ENCODE assay signal across 28 cellular contexts in the genomic region with DNA sequence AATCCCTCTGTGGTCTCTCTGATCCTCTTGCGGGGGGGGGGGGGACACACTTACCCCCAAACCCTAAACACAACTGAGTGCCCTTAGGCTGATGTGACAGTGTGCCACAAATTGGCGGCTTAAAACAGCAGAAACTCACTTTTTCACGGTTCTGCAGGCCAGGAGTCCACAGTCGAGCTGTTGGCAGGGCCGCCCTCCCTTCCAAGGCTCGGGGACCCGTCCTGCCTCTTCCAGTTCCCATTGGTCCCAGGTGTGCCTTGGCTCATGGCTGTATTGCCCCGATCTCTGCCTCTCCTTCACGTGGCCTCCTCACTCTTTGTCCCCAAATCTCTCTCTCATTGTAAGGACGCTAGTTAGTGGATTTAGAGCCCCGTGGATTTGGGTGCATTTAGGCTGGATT.
DNase-seq lines count a peak whose midpoint lies in the region; ATAC-seq and TF ChIP-seq lines count a peak whose summit lies in the region.
"Had no signal": no experiment of that assay in that cellular context is flagged by ENCODE, and none has a peak within 500 bp of the region (broad histone marks: within the 10 kb centered on the region; RNA-seq: fewer than 3 reads in every experiment).

No MANE protein-coding gene starts in this region.

- H3K9me3 Mint-ChIP-seq in memory B cell = no peaks in the 10 kb centered on the region
- H3K9me3 Mint-ChIP-seq: activated CD4-positive, alpha-beta memory T cell treated with anti-CD3 and anti-CD28 coated beads, Interleukin-2, amount 10 ng/mL, durations not matched to agents 7 days and 5 days; dendritic cell treated with granulocyte-macrophage colony-stimulating factor and Interleukin-4, amounts not matched to agents 40 ng/mL and 50 ng/mL, for 4 days; stimulated activated naive B cell treated with anti-CD40 and anti-IgM and Interleukin-4, amounts not matched to agents 10 μg/mL and 1 μg/mL and 100 μg/mL, for 72 hours had no signal

- no peak for ATAC-seq in Right ventricle myocardium superior (ENCODE audit: poor library complexity)
- no peak for ATAC-seq in memory B cell (ENCODE audit: low read depth)
- ATAC-seq: stimulated activated naive B cell treated with anti-CD40 and anti-IgM and Interleukin-4, amounts not matched to agents 10 μg/mL and 1 μg/mL and 100 μg/mL, for 72 hours had no signal

- H3K4me1 Mint-ChIP-seq in memory B cell = peaks cover 23% of the 10 kb centered on the region

- H3K4me1 ChIP-seq in right atrium auricular region (peaks cover 0 to 83% of the 10 kb centered on the region in 2 donors), SJCRH30 (peaks cover 59% of the 10 kb centered on the region)

- peaks cover 8% of the 10 kb centered on the region for H3K27me3 Mint-ChIP-seq in memory B cell
- H3K27me3 Mint-ChIP-seq: stimulated activated naive B cell treated with anti-CD40 and anti-IgM and Interleukin-4, amounts not matched to agents 10 μg/mL and 1 μg/mL and 100 μg/mL, for 72 hours had no signal

- H3K36me3 Mint-ChIP-seq in memory B cell = no peaks in the 10 kb centered on the region
- H3K36me3 Mint-ChIP-seq: stimulated activated naive B cell treated with anti-CD40 and anti-IgM and Interleukin-4, amounts not matched to agents 10 μg/mL and 1 μg/mL and 100 μg/mL, for 72 hours had no signal

- H3K27me3 ChIP-seq in right atrium auricular region (no peaks in the 10 kb centered on the region), SJCRH30 (no peaks in the 10 kb centered on the region)

- H3K9me3 ChIP-seq in right atrium auricular region (no peaks in the 10 kb centered on the region), SJCRH30 (replicated peaks) (no peaks in the 10 kb centered on the region)
- H3K9me3 ChIP-seq: HAP-1, thoracic aorta had no signal

- H3K36me3 ChIP-seq in right atrium auricular region (no peaks in the 10 kb centered on the region), SJCRH30 (no peaks in the 10 kb centered on the region)
- H3K36me3 ChIP-seq: HAP-1, thoracic aorta had no signal

- H3K27ac Mint-ChIP-seq in memory B cell = no peak overlapping the region
- H3K27ac Mint-ChIP-seq: activated CD4-positive, alpha-beta memory T cell treated with anti-CD3 and anti-CD28 coated beads, Interleukin-2, amount 10 ng/mL, durations not matched to agents 7 days and 5 days had no signal

- H3K4me3 Mint-ChIP-seq in memory B cell = peak overlapping the region; percentile 2
- H3K4me3 Mint-ChIP-seq: activated CD4-positive, alpha-beta memory T cell treated with anti-CD3 and anti-CD28 coated beads, Interleukin-2, amount 10 ng/mL, durations not matched to agents 7 days and 5 days; dendritic cell treated with granulocyte-macrophage colony-stimulating factor and Interleukin-4, amounts not matched to agents 40 ng/mL and 50 ng/mL, for 4 days; stimulated activated naive B cell treated with anti-CD40 and anti-IgM and Interleukin-4, amounts not matched to agents 10 μg/mL and 1 μg/mL and 100 μg/mL, for 72 hours had no signal

- intact Hi-C loops in Right ventricle myocardium superior (cut with DNase I) = no loop called here

- DNase-seq in right atrium auricular region (ENCODE audit: low spot score) (no peak), Right ventricle myocardium superior (no peak), SJCRH30 (no peak), memory B cell (ENCODE audit: low spot score in 2 of 2) (no peak), substantia nigra (lab: John Stamatoyannopoulos, UW) (no peak), T1000 (lab: John Stamatoyannopoulos, UW) (no peak), cortex of kidney (lab: John Stamatoyannopoulos, UW) (no peak), HUDEP-2 (lab: John Stamatoyannopoulos, UW; ENCODE audit: unreplicated experiment in 76 of 76) (no peak)
- DNase-seq: ACHN; activated CD4-positive, alpha-beta memory T cell treated with anti-CD3 and anti-CD28 coated beads, Interleukin-2, amount 10 ng/mL, durations not matched to agents 7 days and 5 days; activated CD4-positive, CD25-positive, alpha-beta regulatory T cell; activated naive CD4-positive, alpha-beta T cell; activated T-cell treated with anti-CD3 and anti-CD28 coated beads, Interleukin-2, amount 50 U/mL, for 1 hour; Karpas-422; kidney; NCI-H1694; NCI-H524 treated with DMSO at 0.1 percent for 48 hours; right cardiac atrium; stimulated activated CD4-positive, alpha-beta T cell treated with anti-CD3 and anti-CD28 coated beads, Interleukin-12 subunit alpha, Interleukin-12 subunit beta, amount 100 ng/mL, for 4 hours; stimulated activated CD4-positive, alpha-beta T cell treated with anti-CD3 and anti-CD28 coated beads, Interleukin-4, amount 100 ng/mL, for 24 hours; stimulated activated naive B cell treated with anti-CD40 and anti-IgM and Interleukin-4, amounts not matched to agents 10 μg/mL and 1 μg/mL and 100 μg/mL, for 72 hours had no signal

- H3K27ac ChIP-seq in right atrium auricular region (peak overlapping the region; percentile 86 to 94), SJCRH30 (peak overlapping the region; percentile 82; the same call in 1 of the 2 replicates), substantia nigra (ENCODE audit: low read depth, low read length, poor library complexity, severe bottlenecking) (peak overlapping the region; percentile 35)
- H3K27ac ChIP-seq: C4-2B, parathyroid adenoma, SK-N-MC, thoracic aorta had no signal

- no peak overlapping the region for H3K4me3 ChIP-seq in right atrium auricular region
- H3K4me3 ChIP-seq in SJCRH30 = no peak overlapping the region
- H3K4me3 ChIP-seq: HAP-1, lung, SK-N-MC, thoracic aorta had no signal

- TF ChIP-seq CTCF in right atrium auricular region (IDR thresholded peaks at IDR 0.05) = no peak

Comparison
In these comparisons a context has a peak if more than half of its experiments do, and no peak if none do; other contexts are left out.
1. H3K27ac ChIP-seq: peak in every context shown above with its lines; median percentile 90 in right atrium auricular region; 82 in SJCRH30; 35 in substantia nigra.